In the genomic region with DNA sequence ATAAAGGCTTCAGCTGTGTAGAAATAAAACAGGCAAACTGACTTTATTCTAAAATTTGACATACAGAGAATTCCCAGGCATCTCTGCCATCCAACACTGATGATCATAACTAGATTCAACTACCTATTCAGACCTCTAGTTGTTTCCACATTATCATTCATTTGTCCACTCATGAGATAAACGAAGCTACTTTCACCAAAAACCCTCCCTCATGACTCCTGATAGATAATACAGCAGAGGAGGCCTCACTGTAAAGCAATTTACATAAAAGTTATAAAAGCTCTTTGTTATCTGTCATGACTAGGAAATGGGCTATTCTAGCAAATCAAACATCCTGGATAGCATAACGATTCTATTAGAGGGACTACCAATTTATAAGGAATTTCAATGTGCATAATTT, we compare ENCODE assay signal across 1 cellular context.
TF ChIP-seq lines count a peak whose summit lies in the region.

No MANE protein-coding gene starts in this region.

TF ChIP-seq in WTC11, 78 proteins besides CTCF, POLR2A, EP300 and RAD21 (continued from another document):
- TF ChIP-seq, protein P1, sequence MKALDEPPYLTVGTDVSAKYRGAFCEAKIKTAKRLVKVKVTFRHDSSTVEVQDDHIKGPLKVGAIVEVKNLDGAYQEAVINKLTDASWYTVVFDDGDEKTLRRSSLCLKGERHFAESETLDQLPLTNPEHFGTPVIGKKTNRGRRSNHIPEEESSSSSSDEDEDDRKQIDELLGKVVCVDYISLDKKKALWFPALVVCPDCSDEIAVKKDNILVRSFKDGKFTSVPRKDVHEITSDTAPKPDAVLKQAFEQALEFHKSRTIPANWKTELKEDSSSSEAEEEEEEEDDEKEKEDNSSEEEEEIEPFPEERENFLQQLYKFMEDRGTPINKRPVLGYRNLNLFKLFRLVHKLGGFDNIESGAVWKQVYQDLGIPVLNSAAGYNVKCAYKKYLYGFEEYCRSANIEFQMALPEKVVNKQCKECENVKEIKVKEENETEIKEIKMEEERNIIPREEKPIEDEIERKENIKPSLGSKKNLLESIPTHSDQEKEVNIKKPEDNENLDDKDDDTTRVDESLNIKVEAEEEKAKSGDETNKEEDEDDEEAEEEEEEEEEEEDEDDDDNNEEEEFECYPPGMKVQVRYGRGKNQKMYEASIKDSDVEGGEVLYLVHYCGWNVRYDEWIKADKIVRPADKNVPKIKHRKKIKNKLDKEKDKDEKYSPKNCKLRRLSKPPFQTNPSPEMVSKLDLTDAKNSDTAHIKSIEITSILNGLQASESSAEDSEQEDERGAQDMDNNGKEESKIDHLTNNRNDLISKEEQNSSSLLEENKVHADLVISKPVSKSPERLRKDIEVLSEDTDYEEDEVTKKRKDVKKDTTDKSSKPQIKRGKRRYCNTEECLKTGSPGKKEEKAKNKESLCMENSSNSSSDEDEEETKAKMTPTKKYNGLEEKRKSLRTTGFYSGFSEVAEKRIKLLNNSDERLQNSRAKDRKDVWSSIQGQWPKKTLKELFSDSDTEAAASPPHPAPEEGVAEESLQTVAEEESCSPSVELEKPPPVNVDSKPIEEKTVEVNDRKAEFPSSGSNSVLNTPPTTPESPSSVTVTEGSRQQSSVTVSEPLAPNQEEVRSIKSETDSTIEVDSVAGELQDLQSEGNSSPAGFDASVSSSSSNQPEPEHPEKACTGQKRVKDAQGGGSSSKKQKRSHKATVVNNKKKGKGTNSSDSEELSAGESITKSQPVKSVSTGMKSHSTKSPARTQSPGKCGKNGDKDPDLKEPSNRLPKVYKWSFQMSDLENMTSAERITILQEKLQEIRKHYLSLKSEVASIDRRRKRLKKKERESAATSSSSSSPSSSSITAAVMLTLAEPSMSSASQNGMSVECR (CRISPR knock-in tag; IDR thresholded peaks at IDR 0.05; ENCODE audit: borderline replicate concordance) = no peak
- no peak for TF ChIP-seq EMX1 (CRISPR knock-in tag; IDR thresholded peaks at IDR 0.05)
- TF ChIP-seq, protein P2, sequence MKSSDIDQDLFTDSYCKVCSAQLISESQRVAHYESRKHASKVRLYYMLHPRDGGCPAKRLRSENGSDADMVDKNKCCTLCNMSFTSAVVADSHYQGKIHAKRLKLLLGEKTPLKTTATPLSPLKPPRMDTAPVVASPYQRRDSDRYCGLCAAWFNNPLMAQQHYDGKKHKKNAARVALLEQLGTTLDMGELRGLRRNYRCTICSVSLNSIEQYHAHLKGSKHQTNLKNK (CRISPR knock-in tag; IDR thresholded peaks at IDR 0.05) = no peak
- TF ChIP-seq JUN (CRISPR knock-in tag; IDR thresholded peaks at IDR 0.05) = no peak
